8 cellular contexts compared by ENCODE assay signal in the genomic region with DNA sequence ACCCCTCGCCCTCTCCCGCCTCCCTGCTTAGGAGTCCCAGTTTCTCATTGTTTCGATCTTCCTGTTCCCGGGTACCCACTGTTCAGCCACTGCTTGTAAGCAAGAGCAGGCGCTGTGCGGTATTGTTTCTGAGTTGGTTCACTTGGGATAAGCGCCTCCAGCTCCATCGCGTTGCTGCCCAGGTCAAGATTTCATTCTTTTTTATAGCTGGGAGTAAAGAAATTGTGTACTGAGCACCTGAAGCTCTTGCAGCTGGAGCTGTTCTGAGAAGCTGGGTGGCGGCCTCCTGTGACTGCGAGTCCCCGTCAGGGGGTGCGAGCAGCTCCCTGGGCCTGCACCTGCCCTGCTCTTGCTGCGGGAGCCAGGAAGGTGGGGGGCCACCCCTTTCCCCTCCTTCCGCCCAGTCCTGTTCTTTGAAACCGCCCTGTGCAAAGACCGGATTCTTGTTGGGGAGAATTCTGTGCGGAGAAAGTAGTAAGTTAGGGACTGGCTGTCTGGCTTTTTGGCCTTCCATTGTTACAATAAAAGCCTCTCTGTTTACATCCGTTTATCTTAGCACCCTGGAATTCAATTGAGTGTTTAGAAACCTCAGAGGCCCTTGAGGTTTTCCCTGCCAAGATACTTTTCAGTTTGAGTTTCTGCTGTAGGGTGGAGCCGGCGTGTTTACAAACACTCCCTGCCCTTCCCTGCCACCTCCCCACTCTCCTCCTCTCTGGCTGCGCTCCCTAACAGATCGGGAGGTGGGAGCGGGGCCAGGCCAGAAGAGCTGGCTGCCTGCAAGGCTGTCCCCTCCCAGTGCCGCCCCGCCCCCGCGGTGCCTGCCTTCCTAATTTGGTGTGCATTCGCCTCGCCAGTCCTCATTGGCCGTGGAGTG. TPM values are rescaled to one million over a fixed set of nuclear protein-coding genes. Genes with fewer than 3 reads are reported as not detected.
DNase-seq lines count a peak whose midpoint lies in the region; ATAC-seq and TF ChIP-seq lines count a peak whose summit lies in the region.

No MANE protein-coding gene starts in this region.

- H3K4me3 ChIP-seq in breast epithelium (peak overlapping the region; percentile 24 to 62 (median 37)), iPS-20b (ENCODE audit: low read length) (peak overlapping the region; percentile 64), skeletal muscle tissue (ENCODE audit: low read length in 3 of 3) (peak overlapping the region; percentile 56 to 64 (median 57))

- H3K36me3 ChIP-seq in breast epithelium = no peaks in the 10 kb centered on the region
- H3K36me3 ChIP-seq in iPS-20b (ENCODE audit: insufficient read depth, low read depth, low read length) = peaks cover 11% of the 10 kb centered on the region
- peaks cover 16 to 19% (median 19%) of the 10 kb centered on the region in 3 donors for H3K36me3 ChIP-seq in skeletal muscle tissue (ENCODE audit: control insufficient read depth in 3 of 3, insufficient read depth in 3 of 3, low read length in 3 of 3)

- H3K9me3 ChIP-seq in breast epithelium (no peaks in the 10 kb centered on the region), iPS-20b (ENCODE audit: insufficient read depth, low read depth, low read length) (no peaks in the 10 kb centered on the region), skeletal muscle tissue (ENCODE audit: control insufficient read depth in 3 of 3, low read length in 3 of 3) (no peaks in the 10 kb centered on the region)

- intact Hi-C loops in breast epithelium (cut with DNase I; ENCODE audit: low total_unique reads) = no loop called here

- TF ChIP-seq POLR2A in breast epithelium (IDR thresholded peaks at IDR 0.05) = no peak

- H3K27ac ChIP-seq in breast epithelium = peak overlapping the region; percentile 99 to 100
- H3K27ac ChIP-seq in iPS-20b (ENCODE audit: low read length) = no peak overlapping the region
- peak overlapping the region; percentile 97 for H3K27ac ChIP-seq in skeletal muscle tissue (ENCODE audit: low read depth, low read length)

- H3K9ac ChIP-seq in iPS-20b (ENCODE audit: low read depth, low read length) = peak overlapping the region; percentile 80; the same call in 1 of the 2 replicates
- H3K9ac ChIP-seq in skeletal muscle tissue (ENCODE audit: low read depth in 1 of 3, low read length in 3 of 3) = peak overlapping the region; percentile 65 to 91 (median 77)

- ATAC-seq in GM18499 (IDR thresholded peaks at IDR 0.05; ENCODE audit: insufficient read depth, unreplicated experiment) (peak; percentile 59), HG02885 (IDR thresholded peaks at IDR 0.05; ENCODE audit: poor library complexity, unreplicated experiment) (peak; percentile 71)

- no peak for TF ChIP-seq CTCF in breast epithelium (IDR thresholded peaks at IDR 0.05)

- H3K4me1 ChIP-seq in breast epithelium (peaks cover 14 to 16% of the 10 kb centered on the region in 2 donors), iPS-20b (ENCODE audit: insufficient read depth, low read length) (peaks cover 16% of the 10 kb centered on the region), skeletal muscle tissue (ENCODE audit: control insufficient read depth in 3 of 3, insufficient read depth in 3 of 3, low read length in 3 of 3) (peaks cover 33 to 41% (median 38%) of the 10 kb centered on the region in 3 donors)

- H3K27me3 ChIP-seq in breast epithelium (no peaks in the 10 kb centered on the region), iPS-20b (ENCODE audit: insufficient read depth, low read length) (peaks cover 48% of the 10 kb centered on the region), skeletal muscle tissue (ENCODE audit: control insufficient read depth in 3 of 3, insufficient read depth in 3 of 3, low read length in 3 of 3) (no peaks in the 10 kb centered on the region)

- DNase-seq in NCI-H1694 treated with DMSO at 0.1 percent for 48 hours (lab: John Stamatoyannopoulos, UW) (peak; percentile 90), UCSD-AML1 (lab: John Stamatoyannopoulos, UW; ENCODE audit: unreplicated experiment) (peak; percentile 83), breast epithelium (ENCODE audit: low spot score in 2 of 2) (peak; percentile 99)
- DNase-seq in NK-92 treated with Interleukin-12 subunit alpha and Interleukin-12 subunit beta, amount 100 ng/mL, for 24 hours (lab: John Stamatoyannopoulos, UW) = no peak

RNA-seq across cellular contexts. Expression of gene AP5Z1, which starts 30.8 kb away (rescaled TPM):
- total RNA-seq in breast epithelium = 10 to 100 TPM; 20.0 to 25.9 (median 23.3) TPM
- total RNA-seq in skeletal muscle tissue = 13.6 TPM
